1 cellular context compared by ENCODE assay signal in genomic region chr2:119693567-119693966, GRCh38.
TF ChIP-seq lines count a peak whose summit lies in the region.

No MANE protein-coding gene starts in this region.

TF ChIP-seq in K562, 482 proteins besides CTCF, POLR2A, EP300 and RAD21:
- TF ChIP-seq, protein P1, sequence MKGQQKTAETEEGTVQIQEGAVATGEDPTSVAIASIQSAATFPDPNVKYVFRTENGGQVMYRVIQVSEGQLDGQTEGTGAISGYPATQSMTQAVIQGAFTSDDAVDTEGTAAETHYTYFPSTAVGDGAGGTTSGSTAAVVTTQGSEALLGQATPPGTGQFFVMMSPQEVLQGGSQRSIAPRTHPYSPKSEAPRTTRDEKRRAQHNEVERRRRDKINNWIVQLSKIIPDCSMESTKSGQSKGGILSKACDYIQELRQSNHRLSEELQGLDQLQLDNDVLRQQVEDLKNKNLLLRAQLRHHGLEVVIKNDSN (CRISPR knock-in tag; IDR thresholded peaks at IDR 0.05) = peak; percentile 73
- TF ChIP-seq ETS1 (conservative IDR thresholded peaks at IDR 0.05; ENCODE audit: control insufficient read depth, low read depth, low read length) (no peak), RBM17 (IDR thresholded peaks at IDR 0.05; ENCODE audit: borderline replicate concordance, low read depth, low read length) (no peak), TEAD2 (tag; IDR thresholded peaks at IDR 0.05) (no peak), ELF4 (CRISPR knock-in tag; IDR thresholded peaks at IDR 0.05) (no peak), USF2 (CRISPR knock-in tag; IDR thresholded peaks at IDR 0.05) (peak; percentile 15; the same call in 1 of the 2 replicates), RAD51 (IDR thresholded peaks at IDR 0.05; ENCODE audit: borderline replicate concordance, low read depth) (peak; percentile 47; the same call in 1 of the 2 replicates), KLF10 (CRISPR knock-in tag; IDR thresholded peaks at IDR 0.05) (no peak), VEZF1 (CRISPR knock-in tag; IDR thresholded peaks at IDR 0.05) (no peak), NRF1 (conservative IDR thresholded peaks at IDR 0.05 in 1 of 2, IDR thresholded peaks at IDR 0.05 in 1 of 2) (no peak), JUND (IDR thresholded peaks at IDR 0.05; ENCODE audit: borderline replicate concordance, low read depth, low read length) (no peak), JUND (tag; IDR thresholded peaks at IDR 0.05; ENCODE audit: borderline replicate concordance, low read depth, low read length) (no peak), RBM15 (IDR thresholded peaks at IDR 0.05; ENCODE audit: insufficient read depth, low read length) (no peak), ZNF12 (CRISPR knock-in tag; IDR thresholded peaks at IDR 0.05) (no peak), SMAD4 (CRISPR knock-in tag; conservative IDR thresholded peaks at IDR 0.05) (no peak), NCOA4 (IDR thresholded peaks at IDR 0.05; ENCODE audit: partially characterized antibody) (no peak), SAFB (IDR thresholded peaks at IDR 0.05; ENCODE audit: borderline replicate concordance, low read depth, low read length) (no peak)
- TF ChIP-seq, protein P2, sequence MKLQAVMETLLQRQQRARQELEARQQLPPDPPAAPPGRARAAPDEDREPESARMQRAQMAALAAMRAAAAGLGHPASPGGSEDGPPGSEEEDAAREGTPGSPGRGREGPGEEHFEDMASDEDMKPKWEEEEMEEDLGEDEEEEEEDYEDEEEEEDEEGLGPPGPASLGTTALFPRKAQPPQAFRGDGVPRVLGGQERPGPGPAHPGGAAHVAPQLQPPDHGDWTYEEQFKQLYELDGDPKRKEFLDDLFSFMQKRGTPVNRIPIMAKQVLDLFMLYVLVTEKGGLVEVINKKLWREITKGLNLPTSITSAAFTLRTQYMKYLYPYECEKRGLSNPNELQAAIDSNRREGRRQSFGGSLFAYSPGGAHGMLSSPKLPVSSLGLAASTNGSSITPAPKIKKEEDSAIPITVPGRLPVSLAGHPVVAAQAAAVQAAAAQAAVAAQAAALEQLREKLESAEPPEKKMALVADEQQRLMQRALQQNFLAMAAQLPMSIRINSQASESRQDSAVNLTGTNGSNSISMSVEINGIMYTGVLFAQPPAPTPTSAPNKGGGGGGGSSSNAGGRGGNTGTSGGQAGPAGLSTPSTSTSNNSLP (IDR thresholded peaks at IDR 0.05; ENCODE audit: borderline replicate concordance, low read depth, low read length) = no peak
